Comparison of ENCODE assay signal across 21 cellular contexts in genomic region chr19:12626958-12627357, GRCh38.
"Had no signal": no experiment of that assay in that cellular context is flagged by ENCODE, and none has a peak within 500 bp of the region (broad histone marks: within the 10 kb centered on the region; RNA-seq: fewer than 3 reads in every experiment).

No MANE protein-coding gene starts in this region.

- H3K27ac ChIP-seq: dorsolateral prefrontal cortex, esophagus squamous epithelium, left ventricle myocardium inferior, lower lobe of right lung, psoas muscle, right lobe of liver, uterus had no signal

- ATAC-seq: left cardiac atrium; lower lobe of right lung; psoas muscle; right lobe of liver; stimulated activated memory B cell treated with anti-CD40 and anti-IgM and Interleukin-4, amounts not matched to agents 10 μg/mL and 1 μg/mL and 100 μg/mL, for 72 hours had no signal

- H3K27me3 ChIP-seq: dorsolateral prefrontal cortex, esophagus squamous epithelium, right lobe of liver, uterus had no signal

- H3K4me3 Mint-ChIP-seq: memory B cell; mesothelial cell of epicardium; nephron; stimulated activated memory B cell treated with anti-CD40 and anti-IgM and Interleukin-4, amounts not matched to agents 10 μg/mL and 1 μg/mL and 100 μg/mL, for 72 hours; type B pancreatic cell had no signal

- H3K27ac Mint-ChIP-seq: memory B cell; mesothelial cell of epicardium; nephron; stimulated activated memory B cell treated with anti-CD40 and anti-IgM and Interleukin-4, amounts not matched to agents 10 μg/mL and 1 μg/mL and 100 μg/mL, for 72 hours; type B pancreatic cell had no signal

- H3K36me3 ChIP-seq: uterus had no signal

- H3K4me1 Mint-ChIP-seq: mesothelial cell of epicardium; nephron; stimulated activated memory B cell treated with anti-CD40 and anti-IgM and Interleukin-4, amounts not matched to agents 10 μg/mL and 1 μg/mL and 100 μg/mL, for 72 hours had no signal

- DNase-seq: cortex of kidney; dorsolateral prefrontal cortex; effector memory CD4-positive, alpha-beta T cell; esophagus squamous epithelium; foreskin fibroblast; kidney; left cardiac atrium; left ventricle myocardium inferior; lower lobe of right lung; occipital lobe; psoas muscle; retina; stimulated activated CD4-positive, alpha-beta T cell treated with anti-CD3 and anti-CD28 coated beads, Interleukin-4, amount 100 ng/mL, for 1 hour; stimulated activated CD8-positive, alpha-beta memory T cell treated with anti-CD3 and anti-CD28 coated beads, Interleukin-4, amount 100 ng/mL, for 48 hours; uterus had no signal

- H3K4me3 ChIP-seq: dorsolateral prefrontal cortex, esophagus squamous epithelium, left ventricle myocardium inferior, lower lobe of right lung, psoas muscle, right lobe of liver, uterus had no signal

- H3K27me3 Mint-ChIP-seq: memory B cell; stimulated activated memory B cell treated with anti-CD40 and anti-IgM and Interleukin-4, amounts not matched to agents 10 μg/mL and 1 μg/mL and 100 μg/mL, for 72 hours; type B pancreatic cell had no signal

- H3K4me1 ChIP-seq: left ventricle myocardium inferior, lower lobe of right lung, psoas muscle, right lobe of liver, uterus had no signal
